In the genomic region with DNA sequence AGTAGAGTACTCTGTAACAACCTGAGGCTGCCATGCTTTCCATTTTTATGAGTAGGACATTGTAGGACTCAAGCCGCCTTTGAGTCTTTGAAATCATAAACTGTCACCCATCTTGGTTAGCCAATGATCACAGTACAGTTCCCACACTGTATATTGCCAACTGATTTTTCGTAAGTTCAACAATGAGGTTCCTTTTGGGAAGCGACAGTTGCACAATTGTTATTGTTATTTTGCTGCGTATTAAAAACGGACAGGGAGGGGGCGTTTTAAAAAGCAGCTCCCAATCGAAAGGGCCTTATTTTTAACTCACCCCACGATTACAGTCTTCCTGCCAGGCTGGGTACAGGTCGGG, we compare ENCODE assay signal across 8 cellular contexts. TPM values are rescaled to one million over a fixed set of nuclear protein-coding genes. Genes with fewer than 3 reads are reported as not detected.
DNase-seq lines count a peak whose midpoint lies in the region; ATAC-seq, FAIRE-seq and TF ChIP-seq lines count a peak whose summit lies in the region.

No MANE protein-coding gene starts in this region.

- H3K4me1 Mint-ChIP-seq in endodermal cell (peaks cover 34% of the 10 kb centered on the region), natural killer cell (peaks cover 31 to 32% of the 10 kb centered on the region in 2 donors)

- peaks cover 31% of the 10 kb centered on the region for H3K27me3 Mint-ChIP-seq in endodermal cell (ENCODE audit: insufficient read depth)
- no peaks in the 10 kb centered on the region for H3K27me3 Mint-ChIP-seq in natural killer cell (ENCODE audit: low read depth in 2 of 2)

- no peaks in the 10 kb centered on the region for H3K27me3 ChIP-seq in endodermal cell (ENCODE audit: control insufficient read depth, insufficient read depth, low read length, poor library complexity, severe bottlenecking)

- H3K4me2 ChIP-seq in OCI-LY7 (ENCODE audit: low read length), result peak overlapping the region; percentile 77

- H3K4me1 ChIP-seq in OCI-LY7 (ENCODE audit: insufficient read depth, low read length, poor library complexity, severe bottlenecking), result peaks cover 16% of the 10 kb centered on the region
- H3K4me1 ChIP-seq in endodermal cell (ENCODE audit: control insufficient read depth, insufficient read depth, low read length), result peaks cover 6% of the 10 kb centered on the region

- TF ChIP-seq CTCF in OCI-LY7 (conservative IDR thresholded peaks at IDR 0.05; ENCODE audit: low read length) (no peak), endodermal cell (conservative IDR thresholded peaks at IDR 0.05) (no peak), natural killer cell (IDR thresholded peaks at IDR 0.05) (no peak), GM10266 (IDR thresholded peaks at IDR 0.05; ENCODE audit: control insufficient read depth, insufficient read depth, low read depth, missing control alignments) (no peak)

- ATAC-seq in natural killer cell, result no peak

- H3K36me3 ChIP-seq in OCI-LY7 (ENCODE audit: insufficient read depth, low read length) (no peaks in the 10 kb centered on the region; the same call in 1 of the 2 replicates), endodermal cell (ENCODE audit: control insufficient read depth, insufficient read depth, low read length) (no peaks in the 10 kb centered on the region)

- H3K36me3 Mint-ChIP-seq in endodermal cell (ENCODE audit: low read depth), result no peaks in the 10 kb centered on the region
- no peaks in the 10 kb centered on the region for H3K36me3 Mint-ChIP-seq in natural killer cell

- POLR2A ChIA-PET in OCI-LY7 (lab: Charles Lee), result no interaction called here

- peak overlapping the region; percentile 71 for H3K4me3 Mint-ChIP-seq in endodermal cell
- H3K4me3 Mint-ChIP-seq in natural killer cell, result peak overlapping the region; percentile 99

- no peak overlapping the region for H3K27ac Mint-ChIP-seq in endodermal cell
- H3K27ac Mint-ChIP-seq in natural killer cell, result peak overlapping the region; percentile 91 to 94

- H3K9me3 ChIP-seq in OCI-LY7 (ENCODE audit: low read length), result no peaks in the 10 kb centered on the region
- no peaks in the 10 kb centered on the region for H3K9me3 ChIP-seq in endodermal cell (ENCODE audit: control insufficient read depth, low read length)

- intact Hi-C loops in OCI-LY7 (cut with micrococcal nuclease; ENCODE audit: unreplicated experiment) (no loop called here), natural killer cell (cut with micrococcal nuclease) (loop anchor here (1.0 to 2.0 kb wide), 2 partner anchors 59 to 579 kb away; a partner anchor contains a TSS)

- H4K20me1 ChIP-seq in OCI-LY7 (ENCODE audit: insufficient read depth, low read length), result no peaks in the 10 kb centered on the region

- H3K9me3 Mint-ChIP-seq in endodermal cell, result no peaks in the 10 kb centered on the region
- H3K9me3 Mint-ChIP-seq in natural killer cell, result no peaks in the 10 kb centered on the region

- peak overlapping the region; percentile 73 for H3K4me3 ChIP-seq in OCI-LY7 (ENCODE audit: low read depth, low read length, poor library complexity, severe bottlenecking)
- H3K4me3 ChIP-seq in endodermal cell (ENCODE audit: low read length), result peak overlapping the region; percentile 93

- CTCF ChIA-PET in OCI-LY7 (lab: Charles Lee; ENCODE audit: unreplicated experiment), result no interaction called here

- H3K9ac ChIP-seq in endodermal cell (ENCODE audit: extremely low read depth, low read length, poor library complexity, severe bottlenecking), result peak overlapping the region; percentile 58

- H3K9me2 ChIP-seq in OCI-LY7 (ENCODE audit: insufficient read depth, low read length), result no peaks in the 10 kb centered on the region

- DNase-seq in GM18507 (ENCODE audit: extremely low spot score, insufficient read length, low read depth), result no peak
- peak; percentile 20 for DNase-seq in OCI-LY7 (ENCODE audit: low spot score)
- DNase-seq in endodermal cell, result no peak
- DNase-seq in natural killer cell, result no peak
- no peak for DNase-seq in stimulated activated CD4-positive, alpha-beta T cell treated with anti-CD3 and anti-CD28 coated beads, Interleukin-2, amount 100 ng/mL, for 48 hours
- no peak for DNase-seq in GM10266 (ENCODE audit: extremely low spot score)
- DNase-seq in NCI-H1048 (lab: John Stamatoyannopoulos, UW), result no peak
- DNase-seq in GM19240 (ENCODE audit: insufficient read length, low spot score), result no peak

- H3K27ac ChIP-seq in OCI-LY7 (ENCODE audit: low read depth, low read length, poor library complexity, severe bottlenecking) (no peak overlapping the region), endodermal cell (ENCODE audit: low read depth, low read length) (no peak overlapping the region)

- no peaks in the 10 kb centered on the region for H3K79me2 ChIP-seq in OCI-LY7 (ENCODE audit: insufficient read depth, low read depth, low read length)

- FAIRE-seq in GM18507 (lab: Jason Lieb, UNC), result peak; percentile 67

- 25 to 28% methylated on average over 6 to 9 of the region's 9 CpGs for WGBS in endodermal cell (ENCODE audit: insufficient coverage in 1 of 2, insufficient read length in 1 of 2), 2 experiments

- peak overlapping the region; percentile 98 for H2AFZ ChIP-seq in OCI-LY7 (ENCODE audit: low read length)

- no TSS peak for BruUV-seq in OCI-LY7 (replicated peaks; lab: Mats Ljungman, UMichigan)

RNA-seq across cellular contexts. Expression of a gene that starts 0.6 kb away (rescaled TPM):
- 3.8 and 4.3 TPM in 2 replicates for total RNA-seq in OCI-LY7 (2014; rRNA removed; shearing (Covaris generic))
- 10.2 and 11.7 TPM in 2 replicates for total RNA-seq in OCI-LY7 (2022)
- total RNA-seq in endodermal cell, result 1 to 10 TPM; 1.8 to 2.9 TPM
- polyA plus RNA-seq in endodermal cell (2013, experiment 1 of 2), result 1.6 TPM
- 2.2 TPM for polyA plus RNA-seq in endodermal cell (2013, experiment 2 of 2)
- 10 to 100 TPM in 2 of 3 donors, 1 to 10 TPM in 1; 9.7 to 16.2 (median 11.9) TPM for total RNA-seq in natural killer cell

RNA-seq across cellular contexts. Expression of a gene that starts 59.2 kb away (rescaled TPM):
- total RNA-seq in OCI-LY7 (2014; rRNA removed; shearing (Covaris generic)), result 46.6 and 46.7 TPM in 2 replicates
- 61.9 and 79.0 TPM in 2 replicates for total RNA-seq in OCI-LY7 (2022)
- 10 to 100 TPM; 88.8 to 95.4 TPM for total RNA-seq in endodermal cell
- polyA plus RNA-seq in endodermal cell (2013, experiment 1 of 2), result 95.9 TPM
- polyA plus RNA-seq in endodermal cell (2013, experiment 2 of 2), result 94.3 TPM
- 10 to 100 TPM; 33.0 to 42.2 (median 36.0) TPM for total RNA-seq in natural killer cell
